In genomic region chr4:186876961-186877626, GRCh38 we compare ENCODE assay signal across 3 cellular contexts.
A peak's percentile ranks its signal among the peaks of the same experiment; 100 is the strongest.
TF ChIP-seq lines count a peak whose summit lies in the region.

No MANE protein-coding gene starts in this region.

TF ChIP-seq in IMR-90, 13 proteins besides CTCF, POLR2A, EP300 and RAD21:
- TF ChIP-seq CEBPB (IDR thresholded peaks at IDR 0.05; ENCODE audit: low read depth, low read length) (no peak), NFE2L2 (IDR thresholded peaks at IDR 0.05; ENCODE audit: low read depth, low read length) (no peak), MXI1 (IDR thresholded peaks at IDR 0.05; ENCODE audit: borderline replicate concordance, low read depth, low read length) (no peak), RCOR1 (IDR thresholded peaks at IDR 0.05; ENCODE audit: insufficient replicate concordance, low read length) (no peak), RFX5 (IDR thresholded peaks at IDR 0.05; ENCODE audit: low read depth, low read length) (no peak), FOS (IDR thresholded peaks at IDR 0.05; ENCODE audit: low read depth, low read length) (no peak), MAFK (IDR thresholded peaks at IDR 0.05; ENCODE audit: low read depth, low read length) (no peak), SMC3 (IDR thresholded peaks at IDR 0.05; ENCODE audit: low read depth, low read length) (no peak), CHD1 (IDR thresholded peaks at IDR 0.05; ENCODE audit: low read depth, low read length) (no peak)

TF ChIP-seq in endothelial cell of umbilical vein, 7 proteins besides CTCF, POLR2A, EP300 and RAD21:
- TF ChIP-seq POLR2AphosphoS5 (IDR thresholded peaks at IDR 0.05; ENCODE audit: insufficient read depth, low read depth, low read length), result no peak
- no peak for TF ChIP-seq EZH2 (IDR thresholded peaks at IDR 0.05; ENCODE audit: borderline replicate concordance, low read depth, low read length, severe bottlenecking)
- no peak for TF ChIP-seq JUN (IDR thresholded peaks at IDR 0.05; ENCODE audit: borderline replicate concordance, insufficient read depth, insufficient read length, low read depth)
- no peak for TF ChIP-seq GATA2 (IDR thresholded peaks at IDR 0.05; ENCODE audit: insufficient read depth, insufficient read length, low read depth, low read length)
- TF ChIP-seq MAX (IDR thresholded peaks at IDR 0.05; ENCODE audit: insufficient read depth, insufficient read length), result no peak
- TF ChIP-seq MYC (IDR thresholded peaks at IDR 0.05; ENCODE audit: low read depth, low read length), result no peak
- TF ChIP-seq FOS (IDR thresholded peaks at IDR 0.05; ENCODE audit: borderline replicate concordance, insufficient read depth, low read length), result no peak
TF ChIP-seq in endothelial cell of umbilical vein: peak in this region for 0.

TF ChIP-seq in HepG2, 621 proteins besides CTCF, POLR2A, EP300 and RAD21:
- TF ChIP-seq ZNF33B (CRISPR knock-in tag; IDR thresholded peaks at IDR 0.05) (no peak), CBX5 (CRISPR knock-in tag; IDR thresholded peaks at IDR 0.05; ENCODE audit: borderline replicate concordance) (no peak), TCF12 (IDR thresholded peaks at IDR 0.05) (no peak), TCF12 (CRISPR knock-in tag; IDR thresholded peaks at IDR 0.05) (no peak), ELF1 (CRISPR knock-in tag; IDR thresholded peaks at IDR 0.05) (no peak), MNT (IDR thresholded peaks at IDR 0.05) (peak; percentile 57; the same call in 1 of the 2 replicates)
TF ChIP-seq in HepG2: peak in this region for 1.
